Comparison of ENCODE assay signal across 8 cellular contexts in the genomic region with DNA sequence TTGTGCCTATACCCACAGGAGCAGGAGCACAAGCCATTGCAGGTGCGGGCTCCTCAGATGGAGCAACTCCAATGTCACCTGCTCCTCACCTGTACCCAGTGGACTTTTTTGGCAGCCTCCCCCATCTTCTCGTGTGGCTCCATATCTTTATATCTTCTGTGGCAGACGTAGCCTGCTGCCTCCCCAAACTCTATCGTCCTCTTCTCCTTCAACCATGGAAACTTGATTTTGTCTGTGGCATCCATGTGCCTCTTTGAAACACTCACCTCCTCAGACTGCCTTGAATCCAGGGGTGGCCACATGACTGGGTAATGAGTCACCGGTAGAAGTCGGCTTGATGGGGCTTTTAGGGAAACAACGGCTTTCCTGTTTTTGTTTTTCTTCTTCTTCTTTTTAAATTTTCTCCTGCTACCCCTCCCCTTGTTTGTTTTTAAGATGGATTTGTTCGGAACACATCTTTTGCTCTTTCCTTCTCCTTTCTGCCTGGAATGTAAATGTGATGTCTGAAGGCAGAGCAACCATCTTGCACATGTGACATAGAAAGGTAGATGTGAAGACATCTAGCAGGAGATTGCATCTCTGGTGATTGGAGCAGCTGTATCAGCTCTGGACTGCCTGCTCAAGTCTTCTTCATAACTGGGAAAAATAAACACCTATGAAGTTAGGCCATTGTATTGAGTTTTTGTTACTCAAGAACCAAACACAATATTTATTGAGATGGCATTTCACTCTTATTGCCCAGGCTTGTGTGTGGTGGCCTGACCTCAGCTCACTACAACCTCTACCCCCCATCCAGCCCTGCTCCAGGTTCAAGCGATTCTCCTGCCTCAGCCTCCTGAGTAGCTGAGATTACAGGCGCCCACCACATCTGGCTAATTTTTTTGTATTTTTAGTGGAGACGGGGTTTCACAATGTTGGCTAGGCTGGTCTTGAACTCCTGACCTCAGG.
DNase-seq lines count a peak whose midpoint lies in the region; ATAC-seq, FAIRE-seq and TF ChIP-seq lines count a peak whose summit lies in the region.

No MANE protein-coding gene starts in this region.

- no peak for ATAC-seq in GM19455 (IDR thresholded peaks at IDR 0.05; ENCODE audit: unreplicated experiment)

- peak overlapping the region; percentile 80 for H2AFZ ChIP-seq in osteoblast (ENCODE audit: low read length)

- FAIRE-seq in bronchial epithelial cell (lab: Jason Lieb, UNC), result no peak

- no peaks in the 10 kb centered on the region for H3K27me3 ChIP-seq in bronchial epithelial cell (ENCODE audit: control insufficient read depth, insufficient read depth, low read length)
- H3K27me3 ChIP-seq in osteoblast (ENCODE audit: insufficient read depth, low read length), result no peaks in the 10 kb centered on the region
- no peaks in the 10 kb centered on the region for H3K27me3 ChIP-seq in left ventricle myocardium inferior (ENCODE audit: low read depth)

- peaks cover 3% of the 10 kb centered on the region for H3K27me3 Mint-ChIP-seq in nephron progenitor cell (ENCODE audit: low read depth, poor library complexity)

- intact Hi-C loops in left ventricle myocardium inferior (cut with micrococcal nuclease), result no loop called here

- no peak overlapping the region for H3K4me3 Mint-ChIP-seq in nephron progenitor cell

- TF ChIP-seq CTCF in bronchial epithelial cell (IDR thresholded peaks at IDR 0.05; ENCODE audit: insufficient read depth, low read length, severe bottlenecking) (no peak), osteoblast (IDR thresholded peaks at IDR 0.05; ENCODE audit: extremely low read depth, low read depth, low read length) (no peak), nephron progenitor cell (IDR thresholded peaks at IDR 0.05) (no peak), left ventricle myocardium inferior (IDR thresholded peaks at IDR 0.05; ENCODE audit: borderline replicate concordance) (no peak)

- no peaks in the 10 kb centered on the region for H4K20me1 ChIP-seq in osteoblast (ENCODE audit: insufficient read depth, low read length)

- H3K4me2 ChIP-seq in osteoblast (ENCODE audit: insufficient read depth, low read length), result peak overlapping the region; percentile 37

- peaks cover 27% of the 10 kb centered on the region for H3K4me1 Mint-ChIP-seq in nephron progenitor cell

- H3K36me3 ChIP-seq in bronchial epithelial cell (ENCODE audit: control insufficient read depth, insufficient read depth, low read length), result no peaks in the 10 kb centered on the region
- H3K36me3 ChIP-seq in osteoblast (ENCODE audit: insufficient read depth, low read length), result no peaks in the 10 kb centered on the region
- no peaks in the 10 kb centered on the region for H3K36me3 ChIP-seq in left ventricle myocardium inferior

- H3K36me3 Mint-ChIP-seq in nephron progenitor cell (ENCODE audit: low read depth), result no peaks in the 10 kb centered on the region

- no peaks in the 10 kb centered on the region for H3K79me2 ChIP-seq in osteoblast (ENCODE audit: insufficient read depth, low read length)

- H3K4me3 ChIP-seq in bronchial epithelial cell (ENCODE audit: low read depth, low read length) (no peak overlapping the region), osteoblast (ENCODE audit: insufficient read depth, low read length) (no peak overlapping the region), left ventricle myocardium inferior (no peak overlapping the region)

- no peak overlapping the region for H3K27ac Mint-ChIP-seq in nephron progenitor cell

- H3K4me1 ChIP-seq in osteoblast (ENCODE audit: insufficient read depth, low read length) (peaks cover 31% of the 10 kb centered on the region), left ventricle myocardium inferior (peaks cover 15% of the 10 kb centered on the region)

- peaks cover 10% of the 10 kb centered on the region for H3K9me3 Mint-ChIP-seq in nephron progenitor cell

- no peaks in the 10 kb centered on the region for H3K9me3 ChIP-seq in osteoblast (ENCODE audit: low read depth, low read length)
- H3K9me3 ChIP-seq in left ventricle myocardium inferior (replicated peaks), result no peaks in the 10 kb centered on the region

- DNase-seq in GM03348 (ENCODE audit: low spot score), result peak; percentile 81
- peak; percentile 84 for DNase-seq in SW480 (ENCODE audit: low spot score)
- DNase-seq in bronchial epithelial cell (ENCODE audit: low read depth), result peak; percentile 89
- DNase-seq in osteoblast (ENCODE audit: insufficient read length, low spot score, missing footprints), result peak; percentile 94
- DNase-seq in nephron progenitor cell, result no peak
- DNase-seq in cortex of kidney (lab: John Stamatoyannopoulos, UW), result no peak
- DNase-seq in left ventricle myocardium inferior, result no peak

- H3K27ac ChIP-seq in osteoblast (ENCODE audit: low read depth, low read length), result peak overlapping the region; percentile 83
- no peak overlapping the region for H3K27ac ChIP-seq in left ventricle myocardium inferior (replicated peaks)

Comparison
In these comparisons a context has a peak if more than half of its experiments do, and no peak if none do; other contexts are left out.
1. DNase-seq: peak in GM03348 (single experiment), SW480 (single experiment), bronchial epithelial cell (single experiment) and osteoblast (single experiment); none in nephron progenitor cell (single experiment), cortex of kidney (single experiment) and left ventricle myocardium inferior (single experiment).